In genomic region chr10:78479467-78479866, GRCh38 we compare ENCODE assay signal across 20 cellular contexts.
"Had no signal": no experiment of that assay in that cellular context is flagged by ENCODE, and none has a peak within 500 bp of the region (broad histone marks: within the 10 kb centered on the region; RNA-seq: fewer than 3 reads in every experiment).

No MANE protein-coding gene starts in this region.

- H3K36me3 ChIP-seq: esophagus squamous epithelium, gastrocnemius medialis, heart right ventricle, left lung, lower lobe of right lung had no signal

- H3K9me3 ChIP-seq: esophagus squamous epithelium, gastrocnemius medialis, heart right ventricle, left lung, lower lobe of right lung, mucosa of descending colon had no signal

- H3K27me3 ChIP-seq: dorsolateral prefrontal cortex, gastrocnemius medialis had no signal

- H3K4me1 ChIP-seq: esophagus squamous epithelium, gastrocnemius medialis, heart right ventricle, left lung, lower lobe of right lung had no signal

- ATAC-seq: gastrocnemius medialis, heart right ventricle, left cardiac atrium, left lung, left ventricle myocardium superior, lower lobe of right lung, mucosa of descending colon had no signal

- H3K4me3 ChIP-seq: coronary artery, dorsolateral prefrontal cortex, esophagus squamous epithelium, gastrocnemius medialis, heart right ventricle, left lung, lower lobe of right lung, mucosa of descending colon had no signal

- H3K27ac ChIP-seq: coronary artery, dorsolateral prefrontal cortex, esophagus squamous epithelium, gastrocnemius medialis, heart right ventricle, left lung, lower lobe of right lung had no signal

- DNase-seq: dermis blood vessel endothelial cell; dorsolateral prefrontal cortex; effector CD4-positive, alpha-beta T cell; effector memory CD4-positive, alpha-beta T cell; esophagus squamous epithelium; foreskin fibroblast; foreskin melanocyte; gastrocnemius medialis; glutamatergic neuron; head of caudate nucleus; heart right ventricle; hippocampal formation; left cardiac atrium; left lung; left ventricle myocardium superior; lower lobe of right lung; mesenchymal stem cell; mucosa of descending colon; naive B cell had no signal
